8 cellular contexts compared by ENCODE assay signal in the genomic region with DNA sequence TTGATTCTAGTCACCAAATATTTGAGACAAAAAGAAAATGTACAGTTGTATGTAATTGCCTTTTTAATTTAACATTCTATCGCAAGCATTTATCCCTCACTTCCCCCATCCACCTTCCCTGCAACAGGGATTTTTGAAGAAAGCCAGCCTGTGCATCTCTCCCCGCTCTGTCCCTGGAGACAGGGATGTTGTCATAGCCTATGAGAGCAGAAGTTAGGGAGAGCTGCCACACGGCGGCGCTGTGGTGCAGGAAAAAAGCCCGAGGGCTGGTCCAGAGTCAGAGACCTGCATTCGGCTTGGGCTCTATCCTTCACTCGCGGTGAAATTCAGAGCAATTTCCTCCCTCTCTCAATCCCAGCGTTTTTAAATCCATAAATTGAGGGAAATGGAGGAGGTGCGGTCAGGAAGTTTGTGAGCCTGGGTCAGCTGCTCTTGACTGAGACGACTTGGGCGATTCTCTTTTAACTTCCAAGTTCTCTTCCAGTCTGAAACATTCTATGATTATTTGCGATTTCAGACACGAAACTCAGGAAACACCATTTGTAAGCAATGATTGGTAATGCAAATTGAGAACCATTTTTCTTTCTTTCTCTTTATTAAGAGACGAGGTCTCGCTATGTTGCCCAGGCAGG.
A peak's percentile ranks its signal among the peaks of the same experiment; 100 is the strongest.
DNase-seq lines count a peak whose midpoint lies in the region; ATAC-seq lines count a peak whose summit lies in the region.

No MANE protein-coding gene starts in this region.

- ATAC-seq in GM18858 (IDR thresholded peaks at IDR 0.05; ENCODE audit: unreplicated experiment) (peak; percentile 86), HG03135 (IDR thresholded peaks at IDR 0.05; ENCODE audit: unreplicated experiment) (peak; percentile 82)

- peak; percentile 86 for DNase-seq in AG08395 (ENCODE audit: low spot score)
- peak; percentile 67 for DNase-seq in NCI-H2227 treated with DMSO at 0.1 percent for 48 hours (lab: John Stamatoyannopoulos, UW)
- DNase-seq in activated CD4-positive, CD25-positive, alpha-beta regulatory T cell treated with anti-CD3 and anti-CD28 coated beads, Interleukin-2, amount 50 U/mL, for 72 hours = peak; percentile 90
- peak; percentile 75 for DNase-seq in central memory CD4-positive, alpha-beta T cell
- DNase-seq in kidney glomerular epithelial cell (lab: John Stamatoyannopoulos, UW) = peak; percentile 76
- peak; percentile 93 to 95 for DNase-seq in stimulated activated CD4-positive, alpha-beta T cell treated with anti-CD3 and anti-CD28 coated beads, Interleukin-2, amount 100 ng/mL, for 48 hours

Comparison
In these comparisons a context has a peak if more than half of its experiments do, and no peak if none do; other contexts are left out.
1. Peak in every context shown above with its lines: DNase-seq and ATAC-seq.